ENCODE assay signal across 8 cellular contexts in genomic region chr1:213988639-213989070, GRCh38. TPM values are rescaled to one million over a fixed set of nuclear protein-coding genes. Genes with fewer than 3 reads are reported as not detected.
DNase-seq lines count a peak whose midpoint lies in the region; ATAC-seq and TF ChIP-seq lines count a peak whose summit lies in the region.

No MANE protein-coding gene starts in this region.

- peak overlapping the region; percentile 83 for H3K4me3 Mint-ChIP-seq in dendritic cell treated with granulocyte-macrophage colony-stimulating factor and Interleukin-4, amounts not matched to agents 40 ng/mL and 50 ng/mL, for 4 days

- DNase-seq in GM06990 (ENCODE audit: extremely low read depth, insufficient read length) (no peak), NCI-H2227 (lab: John Stamatoyannopoulos, UW; ENCODE audit: unreplicated experiment) (peak; percentile 62), mucosa of descending colon (peak in 1 of 3 donors; percentile 40), HCEC 1CT (no peak), KBM-7 (no peak)
- no peak for DNase-seq in activated CD4-positive, CD25-positive, alpha-beta regulatory T cell treated with anti-CD3 and anti-CD28 coated beads, Interleukin-2, amount 50 U/mL, for 72 hours

- H3K4me1 ChIP-seq in mucosa of descending colon (ENCODE audit: low read depth) = peaks cover 18% of the 10 kb centered on the region

- H3K36me3 Mint-ChIP-seq in dendritic cell treated with granulocyte-macrophage colony-stimulating factor and Interleukin-4, amounts not matched to agents 40 ng/mL and 50 ng/mL, for 4 days (ENCODE audit: low read depth) = no peaks in the 10 kb centered on the region

- H3K27me3 Mint-ChIP-seq in dendritic cell treated with granulocyte-macrophage colony-stimulating factor and Interleukin-4, amounts not matched to agents 40 ng/mL and 50 ng/mL, for 4 days = peaks cover 79% of the 10 kb centered on the region

- peaks cover 8% of the 10 kb centered on the region for H3K9me3 Mint-ChIP-seq in dendritic cell treated with granulocyte-macrophage colony-stimulating factor and Interleukin-4, amounts not matched to agents 40 ng/mL and 50 ng/mL, for 4 days

- in situ Hi-C loops in KBM-7 (cut with MboI; ENCODE audit: low pct_unique_long_range_greater_than_20kb, low sequenced_read_pairs) = no loop called here

- no peak for TF ChIP-seq CTCF in GM06990 (IDR thresholded peaks at IDR 0.05; ENCODE audit: insufficient read depth, low read length, poor library complexity, severe bottlenecking)
- no peak for TF ChIP-seq CTCF in mucosa of descending colon (IDR thresholded peaks at IDR 0.05)

- H3K4me1 Mint-ChIP-seq in dendritic cell treated with granulocyte-macrophage colony-stimulating factor and Interleukin-4, amounts not matched to agents 40 ng/mL and 50 ng/mL, for 4 days (ENCODE audit: low read depth) = peaks cover 23% of the 10 kb centered on the region

- peak overlapping the region; percentile 56 for H3K4me3 ChIP-seq in GM06990 (replicated peaks; ENCODE audit: low read depth, low read length)
- H3K4me3 ChIP-seq in mucosa of descending colon = peak overlapping the region; percentile 14

- H3K27ac Mint-ChIP-seq in dendritic cell treated with granulocyte-macrophage colony-stimulating factor and Interleukin-4, amounts not matched to agents 40 ng/mL and 50 ng/mL, for 4 days = no peak overlapping the region

- H3K36me3 ChIP-seq in GM06990 (ENCODE audit: control insufficient read depth, insufficient read depth, low read length) (no peaks in the 10 kb centered on the region), mucosa of descending colon (ENCODE audit: low read depth) (no peaks in the 10 kb centered on the region)

- ATAC-seq in mucosa of descending colon (peak; percentile 16), HG02763 (IDR thresholded peaks at IDR 0.05; ENCODE audit: unreplicated experiment) (no peak)

- intact Hi-C loops in dendritic cell treated with granulocyte-macrophage colony-stimulating factor and Interleukin-4, amounts not matched to agents 40 ng/mL and 50 ng/mL, for 4 days (cut with micrococcal nuclease) = no loop called here
- intact Hi-C loops in mucosa of descending colon (cut with DNase I, micrococcal nuclease) = no loop called here

- H3K27me3 ChIP-seq in GM06990 (replicated peaks; ENCODE audit: control insufficient read depth, insufficient read depth, low read length) = peaks cover 4% of the 10 kb centered on the region

- H3K9me3 ChIP-seq in mucosa of descending colon = no peaks in the 10 kb centered on the region

RNA-seq across cellular contexts. Expression of gene PROX1, which starts 0.9 kb away (rescaled TPM):
- total RNA-seq in mucosa of descending colon = 10 to 100 TPM; 17.6 to 31.5 (median 19.2) TPM
